9 cellular contexts compared by ENCODE assay signal in the genomic region with DNA sequence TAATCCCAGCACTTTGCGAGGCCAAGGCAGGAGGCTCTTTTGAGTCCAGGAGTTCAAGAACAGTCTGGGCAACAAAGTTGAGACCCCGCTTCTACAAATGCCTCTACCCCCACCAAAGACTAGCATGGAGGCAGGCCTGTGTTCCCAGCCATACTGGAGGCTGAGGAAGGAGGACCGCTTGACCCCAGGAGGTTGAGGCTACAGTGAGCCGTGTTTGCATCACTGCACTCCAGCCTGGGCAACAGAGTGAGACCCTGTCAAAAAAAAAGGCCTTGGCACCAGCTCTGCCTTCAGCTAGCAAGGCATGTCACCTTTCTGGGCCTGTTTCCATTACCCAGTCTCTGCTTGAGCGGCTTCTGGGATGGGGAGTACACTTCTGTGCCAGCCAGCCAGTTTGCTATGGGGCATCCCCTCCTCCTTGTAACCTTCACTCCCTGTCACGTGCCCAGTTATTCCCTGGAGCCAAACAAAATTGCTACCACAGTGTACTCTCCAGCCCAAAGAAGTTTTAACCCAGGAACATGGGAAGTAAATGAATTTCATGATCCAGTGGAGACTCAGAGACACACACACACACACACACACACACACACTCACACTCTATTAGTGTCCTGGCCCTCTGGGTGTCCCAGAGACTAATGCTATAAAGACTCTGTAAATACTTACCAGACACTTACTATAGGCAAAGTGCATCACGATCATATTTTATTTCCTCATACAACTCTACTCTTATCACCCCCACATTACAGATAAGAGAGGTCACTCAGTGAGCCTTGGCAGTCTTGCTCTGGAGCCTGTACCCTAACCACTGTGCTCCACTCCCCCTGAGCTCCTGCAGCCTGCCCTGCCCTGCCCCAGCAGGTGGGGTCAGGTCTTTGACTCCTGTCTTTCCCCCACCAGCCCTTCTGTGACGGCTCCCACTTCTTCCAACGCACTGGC. TPM values are rescaled to one million over a fixed set of nuclear protein-coding genes. Genes with fewer than 3 reads are reported as not detected.
DNase-seq lines count a peak whose midpoint lies in the region; ATAC-seq, FAIRE-seq and TF ChIP-seq lines count a peak whose summit lies in the region.
"Had no signal": no experiment of that assay in that cellular context is flagged by ENCODE, and none has a peak within 500 bp of the region (broad histone marks: within the 10 kb centered on the region; RNA-seq: fewer than 3 reads in every experiment).

No MANE protein-coding gene starts in this region.

- no peaks in the 10 kb centered on the region for H3K9me3 ChIP-seq in HepG2 (ENCODE audit: low read length)
- no peaks in the 10 kb centered on the region for H3K9me3 ChIP-seq in tibial artery
- H3K9me3 ChIP-seq: SJSA1 had no signal

- H3K27ac ChIP-seq in HepG2 (ENCODE audit: extremely low read length, insufficient read depth, low read length) (no peak overlapping the region), tibial artery (peak overlapping the region; percentile 86 to 94)
- H3K27ac ChIP-seq: SJSA1 had no signal

- peaks cover 20% of the 10 kb centered on the region; the same call in 1 of the 2 replicates for H4K20me1 ChIP-seq in HepG2 (ENCODE audit: insufficient read depth, low read length)

- no peaks in the 10 kb centered on the region for H3K9me3 Mint-ChIP-seq in activated T-cell treated with anti-CD3 and anti-CD28 coated beads, Interleukin-2, amount 50 U/mL, for 4 hours
- peaks cover 7% of the 10 kb centered on the region for H3K9me3 Mint-ChIP-seq in activated naive CD8-positive, alpha-beta T cell treated with anti-CD3 and anti-CD28 coated beads, Interleukin-2, amount 50 U/mL, for 24 hours

- peak overlapping the region; percentile 92 for H3K4me2 ChIP-seq in HepG2 (ENCODE audit: low read depth, low read length)

- peaks cover 26% of the 10 kb centered on the region for H3K79me2 ChIP-seq in HepG2 (ENCODE audit: insufficient read depth, low read length)

- POLR2A ChIA-PET in HepG2 (lab: Yijun Ruan, JAX), result interaction anchor here (0.8 to 2.8 kb wide), 7 partner anchors 13 to 61 kb away, joined by 3 to 43 read pairs (median 19); a partner anchor contains a TSS

- no peak for ATAC-seq in activated T-cell treated with anti-CD3 and anti-CD28 coated beads, Interleukin-2, amount 50 U/mL, for 4 hours
- ATAC-seq in activated naive CD8-positive, alpha-beta T cell treated with anti-CD3 and anti-CD28 coated beads, Interleukin-2, amount 50 U/mL, for 24 hours, result no peak
- ATAC-seq in HepG2, result no peak
- no peak for ATAC-seq in HG02759 (IDR thresholded peaks at IDR 0.05; ENCODE audit: unreplicated experiment)
- no peak for ATAC-seq in HG02884 (IDR thresholded peaks at IDR 0.05; ENCODE audit: unreplicated experiment)

- intact Hi-C loops in HepG2 (cut with micrococcal nuclease; ENCODE audit: unreplicated experiment), result no loop called here
- intact Hi-C loops in tibial artery (cut with DNase I; ENCODE audit: low total_unique reads), result loop anchor here (10.0 kb wide), 1 partner anchor 378 kb away; a partner anchor contains a TSS

- H3K36me3 ChIP-seq in HepG2 (replicated peaks in 1 of 2; ENCODE audit: control insufficient read depth in 1 of 2, insufficient read depth in 2 of 2, low read length in 2 of 2) (peaks cover 12 to 33% of the 10 kb centered on the region in 2 experiments), tibial artery (peaks cover 7 to 45% (median 34%) of the 10 kb centered on the region in 3 donors)

- H3K4me3 Mint-ChIP-seq in activated T-cell treated with anti-CD3 and anti-CD28 coated beads, Interleukin-2, amount 50 U/mL, for 4 hours, result peak overlapping the region; percentile 94
- H3K4me3 Mint-ChIP-seq in activated naive CD8-positive, alpha-beta T cell treated with anti-CD3 and anti-CD28 coated beads, Interleukin-2, amount 50 U/mL, for 24 hours, result peak overlapping the region; percentile 99

- peaks cover 54% of the 10 kb centered on the region for H3K4me1 ChIP-seq in HepG2 (ENCODE audit: insufficient read depth, low read length)
- peaks cover 0 to 52% (median 43%) of the 10 kb centered on the region in 4 donors for H3K4me1 ChIP-seq in tibial artery

- no peak overlapping the region; the same call in 1 of the 2 replicates for H3K9ac ChIP-seq in HepG2 (ENCODE audit: insufficient read depth, low read depth, low read length)

- H3K4me3 ChIP-seq in HepG2 (replicated peaks in 1 of 3; ENCODE audit: insufficient read depth in 1 of 3, low read depth in 2 of 3, low read length in 3 of 3), result 0 out of 6 replicates have a peak overlapping the region, but pooled peaks of 1 of the 3 experiments have one; percentile 95
- H3K4me3 ChIP-seq in tibial artery, result no peak overlapping the region
- H3K4me3 ChIP-seq: SJSA1 had no signal

- no peak for TF ChIP-seq RAD21 in HepG2 (CRISPR knock-in tag; IDR thresholded peaks at IDR 0.05)

- in situ Hi-C loops in HepG2 (cut with HindIII; ENCODE audit: extremely low pct_ligation_motif_present, low pct_unique_long_range_greater_than_20kb), result loop anchor here (5.0 kb wide), 1 partner anchor 55 kb away; no protein-coding TSS in a partner anchor

- no peak for FAIRE-seq in HepG2 (lab: Jason Lieb, UNC)

- TF ChIP-seq CTCF in HepG2 (CRISPR knock-in tag; IDR thresholded peaks at IDR 0.05) (no peak), tibial artery (IDR thresholded peaks at IDR 0.05) (no peak)

- CTCF ChIA-PET in HepG2 (lab: Yijun Ruan, JAX; ENCODE audit: low intra/inter-chr PET ratio, low total read pairs), result interaction anchor here (1.1 to 3.6 kb wide), 2 partner anchors 54 to 127 kb away, joined by 4 to 37 read pairs; a partner anchor contains a TSS

- 88% methylated on average over 8 of the region's 9 CpGs for WGBS in HepG2 (ENCODE audit: low lambda C conversion rate)

- H3K27ac Mint-ChIP-seq in activated naive CD8-positive, alpha-beta T cell treated with anti-CD3 and anti-CD28 coated beads, Interleukin-2, amount 50 U/mL, for 24 hours, result peak overlapping the region; percentile 97

- H2AFZ ChIP-seq in HepG2 (ENCODE audit: low read length), result no peak overlapping the region

- TF ChIP-seq EP300 in HepG2 (IDR thresholded peaks at IDR 0.05; ENCODE audit: low read depth in 2 of 2, low read length in 2 of 2) (no peak), HepG2 (CRISPR knock-in tag; IDR thresholded peaks at IDR 0.05; ENCODE audit: borderline replicate concordance) (no peak)

- no peaks in the 10 kb centered on the region for H3K27me3 Mint-ChIP-seq in activated T-cell treated with anti-CD3 and anti-CD28 coated beads, Interleukin-2, amount 50 U/mL, for 4 hours (ENCODE audit: low read depth)
- H3K27me3 Mint-ChIP-seq in activated naive CD8-positive, alpha-beta T cell treated with anti-CD3 and anti-CD28 coated beads, Interleukin-2, amount 50 U/mL, for 24 hours, result peaks cover 2% of the 10 kb centered on the region

- no TSS peak for BruUV-seq in HepG2 (replicated peaks; lab: Mats Ljungman, UMichigan)

- peaks cover 69% of the 10 kb centered on the region for H3K4me1 Mint-ChIP-seq in activated T-cell treated with anti-CD3 and anti-CD28 coated beads, Interleukin-2, amount 50 U/mL, for 4 hours (ENCODE audit: low read depth)
- peaks cover 60% of the 10 kb centered on the region for H3K4me1 Mint-ChIP-seq in activated naive CD8-positive, alpha-beta T cell treated with anti-CD3 and anti-CD28 coated beads, Interleukin-2, amount 50 U/mL, for 24 hours

- no peak for TF ChIP-seq POLR2A in HepG2 (IDR thresholded peaks at IDR 0.05; ENCODE audit: insufficient read depth in 1 of 2, low read depth in 2 of 2, low read length in 2 of 2)

- no peak for DNase-seq in activated T-cell treated with anti-CD3 and anti-CD28 coated beads, Interleukin-2, amount 50 U/mL, for 4 hours
- DNase-seq in activated T-cell treated with anti-CD3 and anti-CD28 coated beads, Interleukin-2, amount 50 U/mL, for 1 hour, result no peak
- no peak for DNase-seq in activated naive CD8-positive, alpha-beta T cell treated with anti-CD3 and anti-CD28 coated beads, Interleukin-2, amount 50 U/mL, for 24 hours
- DNase-seq in HepG2 (ENCODE audit: low spot score) (no peak), tibial artery (peak in 1 of 2 donors; percentile 79), LoVo (ENCODE audit: low spot score) (no peak)

- peaks cover 5% of the 10 kb centered on the region for H3K36me3 Mint-ChIP-seq in activated T-cell treated with anti-CD3 and anti-CD28 coated beads, Interleukin-2, amount 50 U/mL, for 4 hours (ENCODE audit: insufficient read depth)
- H3K36me3 Mint-ChIP-seq in activated naive CD8-positive, alpha-beta T cell treated with anti-CD3 and anti-CD28 coated beads, Interleukin-2, amount 50 U/mL, for 24 hours (ENCODE audit: low read depth), result peaks cover 17% of the 10 kb centered on the region

- H3K27me3 ChIP-seq in HepG2 (ENCODE audit: control insufficient read depth in 1 of 2, insufficient read depth in 2 of 2, low read length in 2 of 2) (no peaks in the 10 kb centered on the region), tibial artery (no peaks in the 10 kb centered on the region)
- H3K27me3 ChIP-seq: SJSA1 had no signal

RNA-seq across cellular contexts. Expression of a gene that starts 2.5 kb away (rescaled TPM):
- 10 to 100 TPM; 47.2 to 73.3 (median 67.8) TPM for total RNA-seq in activated T-cell treated with anti-CD3 and anti-CD28 coated beads, Interleukin-2, amount 50 U/mL, for 4 hours
- total RNA-seq in HepG2 (2016; rRNA removed; fragmentation: Illumina TruSeq; extraction: Trizol), result 34.1 and 42.6 TPM in 2 replicates
- 64.2 and 89.3 TPM in 2 replicates for total RNA-seq in HepG2 (2016; cell fraction: cytosol; rRNA removed; fragmentation: Illumina TruSeq; extraction: Trizol; ENCODE audit: low read depth)
- total RNA-seq in HepG2 (2016; cell fraction: insoluble cytoplasmic fraction; rRNA removed; fragmentation: Illumina TruSeq; extraction: Trizol), result 38.9 and 39.2 TPM in 2 replicates
- total RNA-seq in HepG2 (2016; cell fraction: membrane; rRNA removed; fragmentation: Illumina TruSeq; extraction: Trizol), result 72.8 and 92.2 TPM in 2 replicates
- 12.0 and 15.5 TPM in 2 replicates for total RNA-seq in HepG2 (2016; cell fraction: nucleus; rRNA removed; fragmentation: Illumina TruSeq; extraction: Trizol)
- polyA plus RNA-seq in HepG2 (2011; rRNA removed), result 30.0 and 34.9 TPM in 2 replicates
- polyA plus RNA-seq in HepG2 (2011; cell fraction: cytosol; rRNA removed), result 15.0 and 24.9 TPM in 2 replicates
- 10.7 and 11.5 TPM in 2 replicates for polyA plus RNA-seq in HepG2 (2011; cell fraction: nucleus; rRNA removed)
- 34.2 TPM in 2 replicates for polyA plus RNA-seq in HepG2 (2012)
- 183 and 249 TPM in 2 replicates for polyA plus RNA-seq in HepG2 (2016; cell fraction: cytosol; fragmentation: Illumina TruSeq; extraction: Trizol; ENCODE audit: low read depth)
- 69.7 and 77.8 TPM in 2 replicates for polyA plus RNA-seq in HepG2 (2016; cell fraction: insoluble cytoplasmic fraction; fragmentation: Illumina TruSeq; extraction: Trizol; ENCODE audit: low read depth)
- 135 and 168 TPM in 2 replicates for polyA plus RNA-seq in HepG2 (2016; cell fraction: membrane; fragmentation: Illumina TruSeq; extraction: Trizol; ENCODE audit: low read depth)
- 46.2 and 46.8 TPM in 2 replicates for polyA plus RNA-seq in HepG2 (2016; cell fraction: nucleus; fragmentation: Illumina TruSeq; extraction: Trizol; ENCODE audit: insufficient read depth, low read depth)
- polyA minus RNA-seq in HepG2 (2011; rRNA and poly(A)+ RNA removed; ENCODE audit: low replicate concordance), result 16.1 and 27.0 TPM in 2 replicates
- polyA minus RNA-seq in HepG2 (2011; cell fraction: cytosol; rRNA and poly(A)+ RNA removed), result 7.2 and 7.7 TPM in 2 replicates
- polyA minus RNA-seq in HepG2 (2011; cell fraction: nucleus; rRNA and poly(A)+ RNA removed), result 7.1 and 8.1 TPM in 2 replicates

RNA-seq across cellular contexts. Expression of a gene that starts 15.5 kb away (rescaled TPM):
- total RNA-seq in activated T-cell treated with anti-CD3 and anti-CD28 coated beads, Interleukin-2, amount 50 U/mL, for 4 hours, result under 1 TPM; 0.16 to 0.58 (median 0.43) TPM
- total RNA-seq in HepG2 (2016; rRNA removed; fragmentation: Illumina TruSeq; extraction: Trizol), result 11.6 and 11.7 TPM in 2 replicates
- 12.6 and 19.2 TPM in 2 replicates for total RNA-seq in HepG2 (2016; cell fraction: cytosol; rRNA removed; fragmentation: Illumina TruSeq; extraction: Trizol; ENCODE audit: low read depth)
- total RNA-seq in HepG2 (2016; cell fraction: insoluble cytoplasmic fraction; rRNA removed; fragmentation: Illumina TruSeq; extraction: Trizol), result 8.9 and 11.5 TPM in 2 replicates
- total RNA-seq in HepG2 (2016; cell fraction: membrane; rRNA removed; fragmentation: Illumina TruSeq; extraction: Trizol), result 33.3 and 35.3 TPM in 2 replicates
- 13.3 and 14.9 TPM in 2 replicates for total RNA-seq in HepG2 (2016; cell fraction: nucleus; rRNA removed; fragmentation: Illumina TruSeq; extraction: Trizol)
- polyA plus RNA-seq in HepG2 (2011; rRNA removed), result 29.4 and 30.6 TPM in 2 replicates
- polyA plus RNA-seq in HepG2 (2011; cell fraction: cytosol; rRNA removed), result 18.7 and 30.8 TPM in 2 replicates
- 53.9 and 68.1 TPM in 2 replicates for polyA plus RNA-seq in HepG2 (2011; cell fraction: nucleus; rRNA removed)
- 32.6 and 40.9 TPM in 2 replicates for polyA plus RNA-seq in HepG2 (2012)
- polyA plus RNA-seq in HepG2 (2016; cell fraction: cytosol; fragmentation: Illumina TruSeq; extraction: Trizol; ENCODE audit: low read depth), result 194 and 224 TPM in 2 replicates
- polyA plus RNA-seq in HepG2 (2016; cell fraction: insoluble cytoplasmic fraction; fragmentation: Illumina TruSeq; extraction: Trizol; ENCODE audit: low read depth), result 44.1 and 62.1 TPM in 2 replicates
- 209 and 253 TPM in 2 replicates for polyA plus RNA-seq in HepG2 (2016; cell fraction: membrane; fragmentation: Illumina TruSeq; extraction: Trizol; ENCODE audit: low read depth)
- 85.1 and 95.0 TPM in 2 replicates for polyA plus RNA-seq in HepG2 (2016; cell fraction: nucleus; fragmentation: Illumina TruSeq; extraction: Trizol; ENCODE audit: insufficient read depth, low read depth)
- 11.1 and 38.8 TPM in 2 replicates for polyA minus RNA-seq in HepG2 (2011; rRNA and poly(A)+ RNA removed; ENCODE audit: low replicate concordance)
- polyA minus RNA-seq in HepG2 (2011; cell fraction: cytosol; rRNA and poly(A)+ RNA removed), result 30.5 and 32.4 TPM in 2 replicates
- polyA minus RNA-seq in HepG2 (2011; cell fraction: nucleus; rRNA and poly(A)+ RNA removed), result 13.9 and 14.2 TPM in 2 replicates

RNA-seq across cellular contexts. Expression of a gene that starts 19.9 kb away (rescaled TPM):
- 100 to 1,000 TPM; 527 to 569 (median 554) TPM for total RNA-seq in activated T-cell treated with anti-CD3 and anti-CD28 coated beads, Interleukin-2, amount 50 U/mL, for 4 hours
- 517 and 688 TPM in 2 replicates for total RNA-seq in HepG2 (2016; rRNA removed; fragmentation: Illumina TruSeq; extraction: Trizol)
- total RNA-seq in HepG2 (2016; cell fraction: cytosol; rRNA removed; fragmentation: Illumina TruSeq; extraction: Trizol; ENCODE audit: low read depth), result 265 and 305 TPM in 2 replicates
- 517 and 718 TPM in 2 replicates for total RNA-seq in HepG2 (2016; cell fraction: insoluble cytoplasmic fraction; rRNA removed; fragmentation: Illumina TruSeq; extraction: Trizol)
- 175 and 189 TPM in 2 replicates for total RNA-seq in HepG2 (2016; cell fraction: membrane; rRNA removed; fragmentation: Illumina TruSeq; extraction: Trizol)
- 146 and 163 TPM in 2 replicates for total RNA-seq in HepG2 (2016; cell fraction: nucleus; rRNA removed; fragmentation: Illumina TruSeq; extraction: Trizol)
- polyA plus RNA-seq in HepG2 (2011; rRNA removed), result 317 and 366 TPM in 2 replicates
- polyA plus RNA-seq in HepG2 (2011; cell fraction: cytosol; rRNA removed), result 470 and 640 TPM in 2 replicates
- polyA plus RNA-seq in HepG2 (2011; cell fraction: nucleus; rRNA removed), result 121 and 122 TPM in 2 replicates
- polyA plus RNA-seq in HepG2 (2012), result 167 and 213 TPM in 2 replicates
- 206 and 222 TPM in 2 replicates for polyA plus RNA-seq in HepG2 (2016; cell fraction: cytosol; fragmentation: Illumina TruSeq; extraction: Trizol; ENCODE audit: low read depth)
- 578 and 618 TPM in 2 replicates for polyA plus RNA-seq in HepG2 (2016; cell fraction: insoluble cytoplasmic fraction; fragmentation: Illumina TruSeq; extraction: Trizol; ENCODE audit: low read depth)
- polyA plus RNA-seq in HepG2 (2016; cell fraction: membrane; fragmentation: Illumina TruSeq; extraction: Trizol; ENCODE audit: low read depth), result 134 and 136 TPM in 2 replicates
- 227 and 228 TPM in 2 replicates for polyA plus RNA-seq in HepG2 (2016; cell fraction: nucleus; fragmentation: Illumina TruSeq; extraction: Trizol; ENCODE audit: insufficient read depth, low read depth)
- 383 and 657 TPM in 2 replicates for polyA minus RNA-seq in HepG2 (2011; rRNA and poly(A)+ RNA removed; ENCODE audit: low replicate concordance)
- polyA minus RNA-seq in HepG2 (2011; cell fraction: cytosol; rRNA and poly(A)+ RNA removed), result 84.9 and 103 TPM in 2 replicates
- polyA minus RNA-seq in HepG2 (2011; cell fraction: nucleus; rRNA and poly(A)+ RNA removed), result 32.9 and 35.0 TPM in 2 replicates

RNA-seq across cellular contexts. Expression of a gene that starts 27.6 kb away (rescaled TPM):
- 100 to 1,000 TPM; 263 to 315 (median 286) TPM for total RNA-seq in activated T-cell treated with anti-CD3 and anti-CD28 coated beads, Interleukin-2, amount 50 U/mL, for 4 hours
- 27.6 and 50.7 TPM in 2 replicates for total RNA-seq in HepG2 (2016; rRNA removed; fragmentation: Illumina TruSeq; extraction: Trizol)
- total RNA-seq in HepG2 (2016; cell fraction: cytosol; rRNA removed; fragmentation: Illumina TruSeq; extraction: Trizol; ENCODE audit: low read depth), result 41.1 and 41.6 TPM in 2 replicates
- 23.9 and 54.9 TPM in 2 replicates for total RNA-seq in HepG2 (2016; cell fraction: insoluble cytoplasmic fraction; rRNA removed; fragmentation: Illumina TruSeq; extraction: Trizol)
- total RNA-seq in HepG2 (2016; cell fraction: membrane; rRNA removed; fragmentation: Illumina TruSeq; extraction: Trizol), result 44.6 and 48.3 TPM in 2 replicates
- 51.1 and 58.3 TPM in 2 replicates for total RNA-seq in HepG2 (2016; cell fraction: nucleus; rRNA removed; fragmentation: Illumina TruSeq; extraction: Trizol)
- 69.5 TPM in 2 replicates for polyA plus RNA-seq in HepG2 (2011; rRNA removed)
- polyA plus RNA-seq in HepG2 (2011; cell fraction: cytosol; rRNA removed), result 20.9 and 26.0 TPM in 2 replicates
- polyA plus RNA-seq in HepG2 (2011; cell fraction: nucleus; rRNA removed), result 261 and 305 TPM in 2 replicates
- polyA plus RNA-seq in HepG2 (2012), result 56.0 and 70.4 TPM in 2 replicates
- polyA plus RNA-seq in HepG2 (2016; cell fraction: cytosol; fragmentation: Illumina TruSeq; extraction: Trizol; ENCODE audit: low read depth), result 2.1 and 3.2 TPM in 2 replicates
- 25.3 and 28.2 TPM in 2 replicates for polyA plus RNA-seq in HepG2 (2016; cell fraction: insoluble cytoplasmic fraction; fragmentation: Illumina TruSeq; extraction: Trizol; ENCODE audit: low read depth)
- 10.7 and 10.9 TPM in 2 replicates for polyA plus RNA-seq in HepG2 (2016; cell fraction: membrane; fragmentation: Illumina TruSeq; extraction: Trizol; ENCODE audit: low read depth)
- 142 and 147 TPM in 2 replicates for polyA plus RNA-seq in HepG2 (2016; cell fraction: nucleus; fragmentation: Illumina TruSeq; extraction: Trizol; ENCODE audit: insufficient read depth, low read depth)
- polyA minus RNA-seq in HepG2 (2011; rRNA and poly(A)+ RNA removed; ENCODE audit: low replicate concordance), result 89.8 and 99.9 TPM in 2 replicates
- 29.2 and 32.2 TPM in 2 replicates for polyA minus RNA-seq in HepG2 (2011; cell fraction: cytosol; rRNA and poly(A)+ RNA removed)
- polyA minus RNA-seq in HepG2 (2011; cell fraction: nucleus; rRNA and poly(A)+ RNA removed), result 156 and 194 TPM in 2 replicates

RNA-seq across cellular contexts. Expression of a gene that starts 57.9 kb away (rescaled TPM):
- 100 to 1,000 TPM; 110 to 131 (median 110) TPM for total RNA-seq in activated T-cell treated with anti-CD3 and anti-CD28 coated beads, Interleukin-2, amount 50 U/mL, for 4 hours
- total RNA-seq in HepG2 (2016; rRNA removed; fragmentation: Illumina TruSeq; extraction: Trizol), result 29.0 and 37.8 TPM in 2 replicates
- total RNA-seq in HepG2 (2016; cell fraction: cytosol; rRNA removed; fragmentation: Illumina TruSeq; extraction: Trizol; ENCODE audit: low read depth), result 20.7 and 21.2 TPM in 2 replicates
- total RNA-seq in HepG2 (2016; cell fraction: insoluble cytoplasmic fraction; rRNA removed; fragmentation: Illumina TruSeq; extraction: Trizol), result 22.9 and 36.8 TPM in 2 replicates
- total RNA-seq in HepG2 (2016; cell fraction: membrane; rRNA removed; fragmentation: Illumina TruSeq; extraction: Trizol), result 65.8 and 69.1 TPM in 2 replicates
- 17.6 and 17.8 TPM in 2 replicates for total RNA-seq in HepG2 (2016; cell fraction: nucleus; rRNA removed; fragmentation: Illumina TruSeq; extraction: Trizol)
- polyA plus RNA-seq in HepG2 (2011; rRNA removed), result 13.9 and 14.7 TPM in 2 replicates
- polyA plus RNA-seq in HepG2 (2011; cell fraction: cytosol; rRNA removed), result 14.1 and 17.0 TPM in 2 replicates
- polyA plus RNA-seq in HepG2 (2011; cell fraction: nucleus; rRNA removed), result 10.9 and 12.1 TPM in 2 replicates
- polyA plus RNA-seq in HepG2 (2012), result 17.9 and 19.9 TPM in 2 replicates
- 26.4 and 26.9 TPM in 2 replicates for polyA plus RNA-seq in HepG2 (2016; cell fraction: cytosol; fragmentation: Illumina TruSeq; extraction: Trizol; ENCODE audit: low read depth)
- polyA plus RNA-seq in HepG2 (2016; cell fraction: insoluble cytoplasmic fraction; fragmentation: Illumina TruSeq; extraction: Trizol; ENCODE audit: low read depth), result 46.7 and 55.1 TPM in 2 replicates
- 71.4 and 76.4 TPM in 2 replicates for polyA plus RNA-seq in HepG2 (2016; cell fraction: membrane; fragmentation: Illumina TruSeq; extraction: Trizol; ENCODE audit: low read depth)
- 43.8 and 45.7 TPM in 2 replicates for polyA plus RNA-seq in HepG2 (2016; cell fraction: nucleus; fragmentation: Illumina TruSeq; extraction: Trizol; ENCODE audit: insufficient read depth, low read depth)
- polyA minus RNA-seq in HepG2 (2011; rRNA and poly(A)+ RNA removed; ENCODE audit: low replicate concordance), result 4.2 and 17.4 TPM in 2 replicates
- polyA minus RNA-seq in HepG2 (2011; cell fraction: cytosol; rRNA and poly(A)+ RNA removed), result 14.9 and 17.2 TPM in 2 replicates
- 5.9 and 6.3 TPM in 2 replicates for polyA minus RNA-seq in HepG2 (2011; cell fraction: nucleus; rRNA and poly(A)+ RNA removed)
